8 cellular contexts compared by ENCODE assay signal in the genomic region with DNA sequence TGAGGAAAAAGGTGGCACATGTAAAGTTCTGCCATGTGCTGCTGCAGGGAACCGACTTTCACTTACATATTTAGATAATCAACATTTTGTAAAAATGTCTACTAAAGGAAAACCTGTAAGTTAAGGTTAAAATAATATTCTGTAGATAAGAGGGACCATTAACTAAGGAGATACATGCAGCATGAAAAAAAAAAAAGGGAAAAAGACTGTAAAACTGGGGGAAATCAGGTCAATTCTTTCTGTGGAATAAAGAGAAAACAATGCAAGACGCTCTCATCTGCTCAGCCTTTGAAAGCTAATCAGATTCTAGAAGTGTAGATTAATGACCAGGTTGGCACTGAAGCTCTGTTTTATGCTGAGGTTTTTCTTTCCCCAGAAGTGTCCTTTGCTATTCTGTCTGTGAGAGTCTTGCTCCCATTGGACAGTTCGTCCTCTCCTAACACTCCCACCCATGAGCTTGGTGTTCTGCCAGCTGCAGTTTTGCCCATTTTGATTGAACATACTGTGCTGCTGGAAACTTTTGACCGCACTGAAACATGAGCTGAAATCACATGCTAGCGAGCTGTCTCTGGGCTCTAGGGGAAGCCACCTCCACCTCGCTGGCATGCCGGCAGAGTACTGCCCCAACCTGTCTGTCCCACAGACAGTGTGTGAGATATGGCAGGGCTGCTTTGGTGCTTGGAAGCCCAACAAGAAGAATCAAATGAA. TPM values are rescaled to one million over a fixed set of nuclear protein-coding genes. Genes with fewer than 3 reads are reported as not detected.
DNase-seq lines count a peak whose midpoint lies in the region; ATAC-seq and TF ChIP-seq lines count a peak whose summit lies in the region.

No MANE protein-coding gene starts in this region.

- H3K4me3 ChIP-seq in duodenal mucosa (ENCODE audit: low read depth in 1 of 2, low read length in 2 of 2) (peak overlapping the region in 1 of 2 donors; percentile 31), mucosa of rectum (ENCODE audit: low read length in 2 of 2) (no peak overlapping the region), vagina (peak overlapping the region in 1 of 2 donors; percentile 6), smooth muscle cell (no peak overlapping the region)

- ATAC-seq in HG03520 (IDR thresholded peaks at IDR 0.05; ENCODE audit: unreplicated experiment), result no peak

- DNase-seq in NCI-H524 (lab: John Stamatoyannopoulos, UW) (peak; percentile 69 to 89), vagina (ENCODE audit: extremely low spot score in 2 of 2) (peak in 1 of 2 donors; percentile 97), smooth muscle cell (lab: John Stamatoyannopoulos, UW; ENCODE audit: unreplicated experiment) (no peak)
- no peak for DNase-seq in stimulated activated CD4-positive, alpha-beta T cell treated with anti-CD3 and anti-CD28 coated beads, Interleukin-4, amount 100 ng/mL, for 1 hour

- TF ChIP-seq CTCF in C4-2B (conservative IDR thresholded peaks at IDR 0.05) (no peak), vagina (IDR thresholded peaks at IDR 0.05) (no peak), smooth muscle cell (IDR thresholded peaks at IDR 0.05; ENCODE audit: borderline replicate concordance, insufficient read depth, poor library complexity, severe bottlenecking) (no peak)

- H3K9ac ChIP-seq in duodenal mucosa (ENCODE audit: low read depth in 1 of 2, low read length in 2 of 2) (peak overlapping the region in 1 of 2 donors; percentile 6), mucosa of rectum (ENCODE audit: low read depth in 1 of 2, low read length in 2 of 2) (no peak overlapping the region), smooth muscle cell (ENCODE audit: low read depth) (no peak overlapping the region)

- no peak overlapping the region for H3K4me2 ChIP-seq in smooth muscle cell

- peaks cover 41% of the 10 kb centered on the region for H4K20me1 ChIP-seq in smooth muscle cell (ENCODE audit: low read depth)

- H3K9me3 ChIP-seq in duodenal mucosa (ENCODE audit: control insufficient read depth in 1 of 2, low read length in 2 of 2) (no peaks in the 10 kb centered on the region), mucosa of rectum (ENCODE audit: control insufficient read depth in 2 of 2, low read length in 2 of 2) (no peaks in the 10 kb centered on the region), vagina (no peaks in the 10 kb centered on the region), smooth muscle cell (replicated peaks; ENCODE audit: low read depth) (no peaks in the 10 kb centered on the region)

- H3K27ac ChIP-seq in C4-2B (peak overlapping the region; percentile 73), duodenal mucosa (ENCODE audit: low read depth, low read length) (peak overlapping the region; percentile 28), mucosa of rectum (ENCODE audit: low read depth in 2 of 2, low read length in 2 of 2) (peak overlapping the region; percentile 64 to 68), vagina (peak overlapping the region; percentile 82), smooth muscle cell (ENCODE audit: low read depth) (no peak overlapping the region)

- no peaks in the 10 kb centered on the region for H3K27me3 ChIP-seq in duodenal mucosa (ENCODE audit: control insufficient read depth in 1 of 2, insufficient read depth in 2 of 2, low read length in 2 of 2)
- H3K27me3 ChIP-seq in mucosa of rectum (ENCODE audit: control insufficient read depth in 2 of 2, insufficient read depth in 2 of 2, low read length in 2 of 2), result no peaks in the 10 kb centered on the region
- H3K27me3 ChIP-seq in vagina, result no peaks in the 10 kb centered on the region
- H3K27me3 ChIP-seq in smooth muscle cell (ENCODE audit: low read depth), result no peaks in the 10 kb centered on the region

- H3K79me2 ChIP-seq in smooth muscle cell (ENCODE audit: low read depth), result no peaks in the 10 kb centered on the region

- TF ChIP-seq POLR2A in vagina (IDR thresholded peaks at IDR 0.05), result no peak

- no peak overlapping the region for H2AFZ ChIP-seq in smooth muscle cell (ENCODE audit: low read depth)

- 83% methylated on average over 7 of the region's 7 CpGs for WGBS in smooth muscle cell (ENCODE audit: low lambda C conversion rate)

- peaks cover 21 to 30% of the 10 kb centered on the region in 2 donors for H3K4me1 ChIP-seq in duodenal mucosa (ENCODE audit: control insufficient read depth in 1 of 2, insufficient read depth in 2 of 2, low read length in 2 of 2)
- peaks cover 8 to 18% of the 10 kb centered on the region in 2 donors for H3K4me1 ChIP-seq in mucosa of rectum (ENCODE audit: control insufficient read depth in 2 of 2, insufficient read depth in 2 of 2, low read length in 2 of 2)
- H3K4me1 ChIP-seq in vagina, result peaks cover 77% of the 10 kb centered on the region
- H3K4me1 ChIP-seq in smooth muscle cell (ENCODE audit: low read depth), result no peaks in the 10 kb centered on the region

- intact Hi-C loops in vagina (cut with DNase I), result loop anchor here (5.0 kb wide), 1 partner anchor 34 kb away; no protein-coding TSS in a partner anchor

- peaks cover 8% of the 10 kb centered on the region for H3F3A ChIP-seq in smooth muscle cell (ENCODE audit: low read depth)

- peaks cover 5 to 17% of the 10 kb centered on the region in 2 donors for H3K36me3 ChIP-seq in duodenal mucosa (ENCODE audit: control insufficient read depth in 1 of 2, insufficient read depth in 2 of 2, low read length in 2 of 2)
- H3K36me3 ChIP-seq in mucosa of rectum (ENCODE audit: control insufficient read depth in 2 of 2, insufficient read depth in 2 of 2, low read length in 2 of 2), result peaks cover 8 to 15% of the 10 kb centered on the region in 2 donors
- H3K36me3 ChIP-seq in vagina, result peaks cover 0 to 9% of the 10 kb centered on the region in 2 donors
- H3K36me3 ChIP-seq in smooth muscle cell (ENCODE audit: low read depth), result no peaks in the 10 kb centered on the region

RNA-seq across cellular contexts. Expression of gene PPTC7, which starts 39.7 kb away (rescaled TPM):
- total RNA-seq in vagina, result 43.0 TPM
- total RNA-seq in smooth muscle cell, result 8.9 and 9.4 TPM in 2 replicates
- polyA plus RNA-seq in smooth muscle cell, result 3.6 and 4.5 TPM in 2 replicates

RNA-seq across cellular contexts. Expression of gene RAD9B, which starts 41.3 kb away (rescaled TPM):
- total RNA-seq in vagina (not detected), smooth muscle cell (not detected in 2 replicates)
- 0.64 TPM in 1 of 2 replicates, not detected in the other for polyA plus RNA-seq in smooth muscle cell

RNA-seq across cellular contexts. Expression of gene VPS29, which starts 41.5 kb away (rescaled TPM):
- total RNA-seq in vagina (74.9 TPM), smooth muscle cell (72.9 and 85.1 TPM in 2 replicates)
- polyA plus RNA-seq in smooth muscle cell, result 136 TPM in 2 replicates

Comparison
In these comparisons a context has a peak if more than half of its experiments do, and no peak if none do; other contexts are left out.
1. DNase-seq: peak in NCI-H524 (2 of 2); none in smooth muscle cell (single experiment) and stimulated activated CD4-positive, alpha-beta T cell treated with anti-CD3 and anti-CD28 coated beads, Interleukin-4, amount 100 ng/mL, for 1 hour (single experiment).